17 cellular contexts compared by ENCODE assay signal in the genomic region with DNA sequence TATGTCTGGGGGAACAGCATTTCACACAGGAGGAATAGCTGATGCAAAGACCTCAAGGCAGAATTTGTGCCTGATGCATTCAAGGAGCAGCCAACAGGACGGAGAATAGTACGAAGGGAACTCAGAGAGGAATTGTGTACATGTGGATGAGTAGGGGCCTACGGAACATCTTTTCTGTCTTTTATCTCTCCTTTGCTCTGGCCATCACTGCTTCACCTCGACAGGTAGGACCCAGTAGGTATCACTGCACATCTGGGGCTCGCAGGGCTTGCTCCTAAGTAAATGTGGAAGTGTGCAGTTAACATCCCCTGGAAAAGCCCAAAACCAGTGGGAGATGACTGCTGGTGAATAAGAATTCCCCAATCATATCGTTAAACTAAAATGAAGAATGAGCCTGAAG. TPM values are rescaled to one million over a fixed set of nuclear protein-coding genes. Genes with fewer than 3 reads are reported as not detected.
DNase-seq lines count a peak whose midpoint lies in the region; ATAC-seq and TF ChIP-seq lines count a peak whose summit lies in the region.
"Had no signal": no experiment of that assay in that cellular context is flagged by ENCODE, and none has a peak within 500 bp of the region (broad histone marks: within the 10 kb centered on the region; RNA-seq: fewer than 3 reads in every experiment).

No MANE protein-coding gene starts in this region.

- H3K36me3 ChIP-seq in Panc1 (ENCODE audit: control insufficient read depth, insufficient read depth, low read length) (no peaks in the 10 kb centered on the region), colonic mucosa (no peaks in the 10 kb centered on the region), smooth muscle cell (ENCODE audit: low read depth) (no peaks in the 10 kb centered on the region)
- H3K36me3 ChIP-seq: BLaER1, esophagus muscularis mucosa, gastroesophageal sphincter, left ventricle myocardium inferior had no signal

- peak overlapping the region; percentile 98 for H3K27ac ChIP-seq in Panc1 (ENCODE audit: low read length)
- H3K27ac ChIP-seq in colonic mucosa, result peak overlapping the region; percentile 53
- peak overlapping the region; percentile 92 for H3K27ac ChIP-seq in smooth muscle cell (ENCODE audit: low read depth)
- H3K27ac ChIP-seq: BLaER1, esophagus muscularis mucosa, gastroesophageal sphincter, left ventricle myocardium inferior had no signal

- H3K27ac Mint-ChIP-seq in activated CD8-positive, alpha-beta memory T cell treated with anti-CD3 and anti-CD28 coated beads, Interleukin-2, amount 10 ng/mL, durations not matched to agents 7 days and 5 days, result no peak overlapping the region
- H3K27ac Mint-ChIP-seq: activated CD8-positive, alpha-beta T cell treated with anti-CD3 and anti-CD28 coated beads, Interleukin-2, amount 10 ng/mL, durations not matched to agents 7 days and 5 days; T-helper 1 cell treated with Interleukin-12 subunit alpha and Interleukin-12 subunit beta and Interleukin-4 antibody, amounts not matched to agents 30 μg/mL and 1 μg/mL, for 36 hours had no signal

- no peak for DNase-seq in Panc1 (ENCODE audit: low read depth, low spot score)
- DNase-seq in colonic mucosa, result no peak
- DNase-seq in smooth muscle cell (lab: John Stamatoyannopoulos, UW; ENCODE audit: unreplicated experiment), result no peak
- DNase-seq in DMS153 treated with DMSO at 0.1 percent for 48 hours (lab: John Stamatoyannopoulos, UW; ENCODE audit: unreplicated experiment), result no peak
- DNase-seq in activated CD8-positive, alpha-beta memory T cell treated with anti-CD3 and anti-CD28 coated beads, Interleukin-2, amount 10 ng/mL, durations not matched to agents 7 days and 5 days, result no peak
- DNase-seq: activated CD8-positive, alpha-beta T cell treated with anti-CD3 and anti-CD28 coated beads, Interleukin-2, amount 10 ng/mL, durations not matched to agents 7 days and 5 days; caudate nucleus; left ventricle myocardium inferior; NCI-H1105; NCI-H526; right cardiac atrium had no signal

- H3K9ac ChIP-seq in colonic mucosa (ENCODE audit: low read depth in 2 of 2, low read length in 2 of 2), result no peak overlapping the region
- H3K9ac ChIP-seq in smooth muscle cell (ENCODE audit: low read depth), result peak overlapping the region; percentile 14
- H3K9ac ChIP-seq: BLaER1 had no signal

- H3K4me3 Mint-ChIP-seq in activated CD8-positive, alpha-beta memory T cell treated with anti-CD3 and anti-CD28 coated beads, Interleukin-2, amount 10 ng/mL, durations not matched to agents 7 days and 5 days, result no peak overlapping the region
- H3K4me3 Mint-ChIP-seq: activated CD8-positive, alpha-beta T cell treated with anti-CD3 and anti-CD28 coated beads, Interleukin-2, amount 10 ng/mL, durations not matched to agents 7 days and 5 days; T-helper 1 cell treated with Interleukin-12 subunit alpha and Interleukin-12 subunit beta and Interleukin-4 antibody, amounts not matched to agents 30 μg/mL and 1 μg/mL, for 36 hours had no signal

- H4K20me1 ChIP-seq in smooth muscle cell (ENCODE audit: low read depth), result no peaks in the 10 kb centered on the region
- H4K20me1 ChIP-seq: BLaER1 had no signal

- peaks cover 8% of the 10 kb centered on the region; the same call in 1 of the 2 replicates for H3K9me3 ChIP-seq in Panc1 (ENCODE audit: control insufficient read depth, insufficient read depth, low read depth, low read length)
- no peaks in the 10 kb centered on the region for H3K9me3 ChIP-seq in colonic mucosa
- no peaks in the 10 kb centered on the region for H3K9me3 ChIP-seq in smooth muscle cell (replicated peaks; ENCODE audit: low read depth)
- H3K9me3 ChIP-seq: BLaER1, esophagus muscularis mucosa, gastroesophageal sphincter, left ventricle myocardium inferior had no signal

- H3K4me1 ChIP-seq in Panc1 (ENCODE audit: control insufficient read depth, insufficient read depth, low read length) (peaks cover 18% of the 10 kb centered on the region; the same call in 1 of the 2 replicates), colonic mucosa (no peaks in the 10 kb centered on the region), smooth muscle cell (ENCODE audit: low read depth) (no peaks in the 10 kb centered on the region)
- H3K4me1 ChIP-seq: BLaER1, esophagus muscularis mucosa, gastroesophageal sphincter, left ventricle myocardium inferior had no signal

- CTCF ChIA-PET in Panc1 (lab: Charles Lee), result no interaction called here
- CTCF ChIA-PET in activated CD8-positive, alpha-beta memory T cell treated with anti-CD3 and anti-CD28 coated beads, Interleukin-2, amount 10 ng/mL, durations not matched to agents 7 days and 5 days (lab: Charles Lee), result interaction anchor here (0.9 to 1.7 kb wide), 3 partner anchors 16 to 72 kb away, joined by 3 to 8 read pairs (median 3); no protein-coding TSS in a partner anchor

- intact Hi-C loops in Panc1 (cut with micrococcal nuclease; ENCODE audit: unreplicated experiment), result no loop called here
- intact Hi-C loops in colonic mucosa (cut with DNase I), result no loop called here

- no peaks in the 10 kb centered on the region for H3K27me3 ChIP-seq in Panc1 (ENCODE audit: control insufficient read depth, insufficient read depth, low read length)
- no peaks in the 10 kb centered on the region for H3K27me3 ChIP-seq in colonic mucosa
- H3K27me3 ChIP-seq in smooth muscle cell (ENCODE audit: low read depth), result no peaks in the 10 kb centered on the region
- H3K27me3 ChIP-seq: BLaER1, esophagus muscularis mucosa, gastroesophageal sphincter had no signal

- 91% methylated on average over 6 of the region's 6 CpGs for WGBS in smooth muscle cell (ENCODE audit: low lambda C conversion rate)

- TF ChIP-seq CTCF in Panc1 (IDR thresholded peaks at IDR 0.05) (no peak), colonic mucosa (IDR thresholded peaks at IDR 0.05) (no peak), smooth muscle cell (IDR thresholded peaks at IDR 0.05; ENCODE audit: borderline replicate concordance, insufficient read depth, poor library complexity, severe bottlenecking) (no peak)

- in situ Hi-C loops in Panc1 (cut with HindIII; ENCODE audit: low pct_unique_long_range_greater_than_20kb, low sequenced_read_pairs), result no loop called here

- no peaks in the 10 kb centered on the region for H3K27me3 Mint-ChIP-seq in activated CD8-positive, alpha-beta memory T cell treated with anti-CD3 and anti-CD28 coated beads, Interleukin-2, amount 10 ng/mL, durations not matched to agents 7 days and 5 days

- BruUV-seq in Panc1 (replicated peaks; lab: Mats Ljungman, UMichigan), result no TSS peak

- H3K4me2 ChIP-seq in smooth muscle cell, result peak overlapping the region; percentile 22
- H3K4me2 ChIP-seq: BLaER1 had no signal

- H3K36me3 Mint-ChIP-seq in activated CD8-positive, alpha-beta memory T cell treated with anti-CD3 and anti-CD28 coated beads, Interleukin-2, amount 10 ng/mL, durations not matched to agents 7 days and 5 days, result no peaks in the 10 kb centered on the region

- H3K4me3 ChIP-seq in Panc1 (ENCODE audit: low read depth in 2 of 2, low read length in 2 of 2) (no peak overlapping the region), colonic mucosa (no peak overlapping the region), smooth muscle cell (no peak overlapping the region)
- H3K4me3 ChIP-seq: BLaER1, esophagus muscularis mucosa, gastroesophageal sphincter, left ventricle myocardium inferior had no signal

- POLR2A ChIA-PET in Panc1 (lab: Charles Lee), result no interaction called here

- H3K9me3 Mint-ChIP-seq in activated CD8-positive, alpha-beta memory T cell treated with anti-CD3 and anti-CD28 coated beads, Interleukin-2, amount 10 ng/mL, durations not matched to agents 7 days and 5 days (ENCODE audit: low read depth), result no peaks in the 10 kb centered on the region
- H3K9me3 Mint-ChIP-seq: T-helper 1 cell treated with Interleukin-12 subunit alpha and Interleukin-12 subunit beta and Interleukin-4 antibody, amounts not matched to agents 30 μg/mL and 1 μg/mL, for 36 hours had no signal

- H3F3A ChIP-seq in smooth muscle cell (ENCODE audit: low read depth), result no peaks in the 10 kb centered on the region

- H2AFZ ChIP-seq in smooth muscle cell (ENCODE audit: low read depth), result no peak overlapping the region

- no peaks in the 10 kb centered on the region for H3K79me2 ChIP-seq in smooth muscle cell (ENCODE audit: low read depth)

- peak; percentile 16 for ATAC-seq in GM19025 (IDR thresholded peaks at IDR 0.05; ENCODE audit: low read depth, unreplicated experiment)
- ATAC-seq in Panc1, result peak; percentile 51
- no peak for ATAC-seq in activated CD8-positive, alpha-beta memory T cell treated with anti-CD3 and anti-CD28 coated beads, Interleukin-2, amount 10 ng/mL, durations not matched to agents 7 days and 5 days
- ATAC-seq in esophagus mucosa, result no peak
- ATAC-seq: gastroesophageal sphincter, right cardiac atrium had no signal

- H3K4me1 Mint-ChIP-seq in activated CD8-positive, alpha-beta memory T cell treated with anti-CD3 and anti-CD28 coated beads, Interleukin-2, amount 10 ng/mL, durations not matched to agents 7 days and 5 days, result peaks cover 19% of the 10 kb centered on the region

RNA-seq across cellular contexts. Expression of a gene that starts 56.4 kb away (rescaled TPM):
- total RNA-seq in Panc1 (2021; ENCODE audit: unreplicated experiment) (not detected), colonic mucosa (not detected), smooth muscle cell (not detected in 2 replicates), esophagus mucosa (not detected)
- polyA plus RNA-seq in Panc1 (2012; ENCODE audit: insufficient read length), result not detected
- polyA plus RNA-seq in smooth muscle cell, result not detected in 2 replicates
- total RNA-seq in activated CD8-positive, alpha-beta memory T cell treated with anti-CD3 and anti-CD28 coated beads, Interleukin-2, amount 10 ng/mL, durations not matched to agents 7 days and 5 days, result not detected
- total RNA-seq: activated CD8-positive, alpha-beta T cell treated with anti-CD3 and anti-CD28 coated beads, Interleukin-2, amount 10 ng/mL, durations not matched to agents 7 days and 5 days; esophagus muscularis mucosa; gastroesophageal sphincter; left ventricle myocardium inferior; right cardiac atrium had no signal
- polyA plus RNA-seq: right cardiac atrium had no signal

Comparison
In these comparisons a context has a peak if more than half of its experiments do, and no peak if none do; other contexts are left out.
1. ATAC-seq: peak in GM19025 (single experiment) and Panc1 (single experiment); none in activated CD8-positive, alpha-beta memory T cell treated with anti-CD3 and anti-CD28 coated beads, Interleukin-2, amount 10 ng/mL, durations not matched to agents 7 days and 5 days (single experiment) and esophagus mucosa (single experiment).
2. Peak in every context shown above with its lines, with median percentiles within 50 percentile points of each other: H3K27ac ChIP-seq.